8 cellular contexts compared by ENCODE assay signal in genomic region chr6:21664263-21665081, GRCh38.
A peak's percentile ranks its signal among the peaks of the same experiment; 100 is the strongest.
DNase-seq lines count a peak whose midpoint lies in the region; ATAC-seq lines count a peak whose summit lies in the region.

No MANE protein-coding gene starts in this region.

- H3K4me3 Mint-ChIP-seq in stimulated activated naive CD8-positive, alpha-beta T cell treated with anti-CD3 and anti-CD28 coated beads, Interleukin-15, Interleukin-2, amounts not matched to agents 100 ng/mL and 50 ng/mL, for 24 hours = peak overlapping the region; percentile 43

- no peak for ATAC-seq in GM19035 (IDR thresholded peaks at IDR 0.05; ENCODE audit: unreplicated experiment)

- no peak overlapping the region for H3K27ac Mint-ChIP-seq in stimulated activated naive CD8-positive, alpha-beta T cell treated with anti-CD3 and anti-CD28 coated beads, Interleukin-15, Interleukin-2, amounts not matched to agents 100 ng/mL and 50 ng/mL, for 24 hours

- H3K36me3 Mint-ChIP-seq in stimulated activated naive CD8-positive, alpha-beta T cell treated with anti-CD3 and anti-CD28 coated beads, Interleukin-15, Interleukin-2, amounts not matched to agents 100 ng/mL and 50 ng/mL, for 24 hours (ENCODE audit: low read depth) = no peaks in the 10 kb centered on the region

- no peaks in the 10 kb centered on the region for H3K9me3 Mint-ChIP-seq in stimulated activated naive CD8-positive, alpha-beta T cell treated with anti-CD3 and anti-CD28 coated beads, Interleukin-15, Interleukin-2, amounts not matched to agents 100 ng/mL and 50 ng/mL, for 24 hours

- peaks cover 28% of the 10 kb centered on the region for H3K4me1 Mint-ChIP-seq in stimulated activated naive CD8-positive, alpha-beta T cell treated with anti-CD3 and anti-CD28 coated beads, Interleukin-15, Interleukin-2, amounts not matched to agents 100 ng/mL and 50 ng/mL, for 24 hours (ENCODE audit: low read depth)

- DNase-seq in stimulated activated CD4-positive, alpha-beta T cell treated with anti-CD3 and anti-CD28 coated beads, Interleukin-1b, Interleukin-23, amount 100 ng/mL, for 48 hours = peak; percentile 4
- no peak for DNase-seq in stimulated activated CD4-positive, alpha-beta T cell treated with anti-CD3 and anti-CD28 coated beads, Interleukin-2, amount 100 ng/mL, for 48 hours
- DNase-seq in amniotic epithelial cell (ENCODE audit: low read depth) = peak; percentile 21
- DNase-seq in iris pigment epithelial cell (ENCODE audit: low read depth) = peak; percentile 41
- no peak for DNase-seq in hippocampal formation (lab: John Stamatoyannopoulos, UW)
- no peak for DNase-seq in SHP77 treated with DMSO at 0.1 percent for 48 hours (lab: John Stamatoyannopoulos, UW)

- peaks cover 61% of the 10 kb centered on the region for H3K27me3 Mint-ChIP-seq in stimulated activated naive CD8-positive, alpha-beta T cell treated with anti-CD3 and anti-CD28 coated beads, Interleukin-15, Interleukin-2, amounts not matched to agents 100 ng/mL and 50 ng/mL, for 24 hours

Comparison
In these comparisons a context has a peak if more than half of its experiments do, and no peak if none do; other contexts are left out.
1. DNase-seq: peak in stimulated activated CD4-positive, alpha-beta T cell treated with anti-CD3 and anti-CD28 coated beads, Interleukin-1b, Interleukin-23, amount 100 ng/mL, for 48 hours (single experiment), amniotic epithelial cell (single experiment) and iris pigment epithelial cell (single experiment); none in stimulated activated CD4-positive, alpha-beta T cell treated with anti-CD3 and anti-CD28 coated beads, Interleukin-2, amount 100 ng/mL, for 48 hours (0 of 2), hippocampal formation (0 of 2) and SHP77 treated with DMSO at 0.1 percent for 48 hours (single experiment).